Comparison of ENCODE assay signal across 24 cellular contexts in the genomic region with DNA sequence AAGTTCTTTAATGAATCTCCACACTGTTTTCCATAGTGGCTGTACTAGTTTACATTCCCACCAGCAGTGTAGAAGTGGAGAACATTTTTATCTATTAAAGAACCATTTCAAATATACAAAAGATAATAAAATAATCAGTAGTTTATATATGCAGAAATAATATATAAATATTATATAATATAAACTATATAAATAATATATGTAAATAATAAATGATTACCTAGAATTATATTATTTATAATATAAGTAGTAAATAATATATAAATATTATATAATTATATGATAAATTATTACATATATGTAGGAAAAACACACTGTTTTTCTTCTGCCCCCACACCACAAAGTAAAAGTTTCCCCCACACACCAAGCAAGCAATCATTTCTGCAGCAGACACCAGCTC.
A peak's percentile ranks its signal among the peaks of the same experiment; 100 is the strongest.
DNase-seq lines count a peak whose midpoint lies in the region; FAIRE-seq and TF ChIP-seq lines count a peak whose summit lies in the region.
"Had no signal": no experiment of that assay in that cellular context is flagged by ENCODE, and none has a peak within 500 bp of the region (broad histone marks: within the 10 kb centered on the region; RNA-seq: fewer than 3 reads in every experiment).

No MANE protein-coding gene starts in this region.

- no peaks in the 10 kb centered on the region for H4K20me1 ChIP-seq in smooth muscle cell (ENCODE audit: low read depth)
- H4K20me1 ChIP-seq: BLaER1 treated with 17β-estradiol and CSF1 and Interleukin-3, amounts not matched to agents 10 nM and 100 nM had no signal

- FAIRE-seq in A204.1 (lab: Jason Lieb, UNC) (peak; percentile 77), TTC549 (lab: Jason Lieb, UNC) (peak; percentile 26), frontal cortex (lab: Jason Lieb, UNC) (peak; percentile 57), small intestine (lab: Jason Lieb, UNC) (peak; percentile 5)
- FAIRE-seq: A549, D721Med, GM12891, GM18507 had no signal

- H3F3A ChIP-seq in smooth muscle cell (ENCODE audit: low read depth): no peaks in the 10 kb centered on the region

- H3K4me1 ChIP-seq in small intestine (ENCODE audit: control insufficient read depth in 2 of 2, insufficient read depth in 1 of 2, low read depth in 1 of 2, low read length in 1 of 2) (no peaks in the 10 kb centered on the region), smooth muscle cell (ENCODE audit: low read depth) (no peaks in the 10 kb centered on the region)
- H3K4me1 ChIP-seq: A549, BE2C had no signal

- no peaks in the 10 kb centered on the region for H3K27me3 ChIP-seq in small intestine (ENCODE audit: control insufficient read depth in 2 of 2, insufficient read depth in 2 of 2, low read length in 2 of 2)
- peaks cover 7% of the 10 kb centered on the region for H3K27me3 ChIP-seq in smooth muscle cell (ENCODE audit: low read depth)
- H3K27me3 ChIP-seq: BE2C; BLaER1 treated with 17β-estradiol and CSF1 and Interleukin-3, amounts not matched to agents 10 nM and 100 nM had no signal

- no peak overlapping the region for H3K9ac ChIP-seq in smooth muscle cell (ENCODE audit: low read depth)
- H3K9ac ChIP-seq: BLaER1 treated with 17β-estradiol and CSF1 and Interleukin-3, amounts not matched to agents 10 nM and 100 nM had no signal

- no peak overlapping the region for H3K4me2 ChIP-seq in smooth muscle cell
- H3K4me2 ChIP-seq: A549; BLaER1 treated with 17β-estradiol and CSF1 and Interleukin-3, amounts not matched to agents 10 nM and 100 nM; GM23338 had no signal

- H3K36me3 ChIP-seq in small intestine (ENCODE audit: control insufficient read depth in 2 of 2, insufficient read depth in 2 of 2, low read length in 2 of 2) (no peaks in the 10 kb centered on the region), smooth muscle cell (ENCODE audit: low read depth) (no peaks in the 10 kb centered on the region)
- H3K36me3 ChIP-seq: BE2C; BLaER1 treated with 17β-estradiol and CSF1 and Interleukin-3, amounts not matched to agents 10 nM and 100 nM had no signal

- H3K79me2 ChIP-seq in smooth muscle cell (ENCODE audit: low read depth): no peaks in the 10 kb centered on the region

- TF ChIP-seq CTCF in smooth muscle cell (IDR thresholded peaks at IDR 0.05; ENCODE audit: borderline replicate concordance, insufficient read depth, poor library complexity, severe bottlenecking): no peak

- H3K9me3 ChIP-seq in small intestine (ENCODE audit: control insufficient read depth, low read depth) (no peaks in the 10 kb centered on the region), smooth muscle cell (replicated peaks; ENCODE audit: low read depth) (no peaks in the 10 kb centered on the region)
- H3K9me3 ChIP-seq: A549; BE2C; BLaER1 treated with 17β-estradiol and CSF1 and Interleukin-3, amounts not matched to agents 10 nM and 100 nM had no signal

- H3K4me3 ChIP-seq in small intestine (ENCODE audit: low read depth in 1 of 2, low read length in 2 of 2): no peak overlapping the region
- no peak overlapping the region for H3K4me3 ChIP-seq in smooth muscle cell
- H3K4me3 ChIP-seq: A549; BLaER1 treated with 17β-estradiol and CSF1 and Interleukin-3, amounts not matched to agents 10 nM and 100 nM; GM23338 had no signal

- H3K27ac ChIP-seq in small intestine (ENCODE audit: low read depth in 1 of 2, low read length in 1 of 2): no peak overlapping the region
- H3K27ac ChIP-seq in smooth muscle cell (ENCODE audit: low read depth): no peak overlapping the region
- H3K27ac ChIP-seq: 22Rv1; A549; BLaER1 treated with 17β-estradiol and CSF1 and Interleukin-3, amounts not matched to agents 10 nM and 100 nM had no signal

- DNase-seq in frontal cortex (ENCODE audit: low spot score in 2 of 2) (no peak), small intestine (no peak), NOMO-1 treated with dmso at 0.1 percent for 144 hours (lab: John Stamatoyannopoulos, UW; ENCODE audit: unreplicated experiment) (no peak), smooth muscle cell (lab: John Stamatoyannopoulos, UW; ENCODE audit: unreplicated experiment) (no peak), amniotic stem cell (lab: John Stamatoyannopoulos, UW) (no peak)
- DNase-seq: ACHN; AML-193; BE2C; CD4-positive, alpha-beta T cell; CD8-positive, alpha-beta memory T cell; DMS 273 treated with DMSO at 0.1 percent for 48 hours; DMS79; EL; GF-D8; H9 had no signal

- H2AFZ ChIP-seq in smooth muscle cell (ENCODE audit: low read depth): no peak overlapping the region
- H2AFZ ChIP-seq: GM23338 had no signal
